ENCODE assay signal across 8 cellular contexts in the genomic region with DNA sequence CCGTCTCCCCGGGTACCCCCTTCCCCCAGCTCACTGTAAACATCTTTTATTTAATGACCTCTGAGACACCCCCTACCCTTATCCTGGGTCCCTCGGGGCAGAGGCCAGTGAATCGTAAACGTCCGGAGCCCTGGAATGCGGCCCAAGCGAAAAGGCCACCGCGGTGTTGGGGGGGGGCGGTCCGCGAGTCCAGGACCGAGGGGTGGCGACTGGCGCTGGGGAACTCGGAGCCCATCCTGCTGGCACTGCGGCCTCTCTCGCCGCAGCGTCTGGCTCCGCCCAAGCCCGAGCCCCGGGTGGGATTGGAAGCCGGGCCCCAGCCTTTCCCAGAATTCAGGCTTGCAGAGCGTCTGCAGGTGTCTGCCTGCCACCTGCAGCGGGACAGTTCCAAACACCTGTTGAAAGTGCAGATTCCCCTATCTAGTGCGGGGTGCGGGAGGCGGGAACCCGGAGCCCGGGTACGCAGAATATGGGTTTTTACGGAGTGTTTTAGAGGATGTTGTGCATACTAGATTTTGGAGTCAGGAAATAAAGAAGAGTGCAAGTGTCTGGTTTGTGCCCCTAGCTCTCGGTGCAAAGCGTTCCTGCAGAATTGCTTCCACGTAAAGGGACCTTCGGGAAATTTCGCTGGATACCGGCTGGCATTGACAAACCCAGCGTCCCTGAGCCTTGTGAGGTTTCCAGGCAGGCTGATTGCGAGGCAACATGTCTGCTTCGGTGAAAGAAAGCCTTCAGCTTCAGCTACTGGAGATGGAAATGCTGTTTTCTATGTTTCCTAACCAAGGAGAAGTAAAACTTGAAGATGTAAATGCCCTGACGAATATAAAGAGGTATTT. TPM values are rescaled to one million over a fixed set of nuclear protein-coding genes. Genes with fewer than 3 reads are reported as not detected.
DNase-seq lines count a peak whose midpoint lies in the region; ATAC-seq, FAIRE-seq and TF ChIP-seq lines count a peak whose summit lies in the region.

No MANE protein-coding gene starts in this region.

- H3K27ac Mint-ChIP-seq in Calu3 (ENCODE audit: unreplicated experiment), result peak overlapping the region; percentile 2
- peak overlapping the region in 1 of 2 donors; percentile 64 for H3K27ac Mint-ChIP-seq in T-cell

- H3K27me3 ChIP-seq in bronchial epithelial cell (ENCODE audit: control insufficient read depth, insufficient read depth, low read length), result no peaks in the 10 kb centered on the region
- H3K27me3 ChIP-seq in skeletal muscle tissue (ENCODE audit: control insufficient read depth in 3 of 3, insufficient read depth in 3 of 3, low read length in 3 of 3), result no peaks in the 10 kb centered on the region

- DNase-seq in Calu3 (peak; percentile 58), HTR-8/SVneo (ENCODE audit: insufficient read length, low spot score) (peak; percentile 39), T-cell (peak in 15 of 34 experiments; percentile 1 to 21 (median 4)), bronchial epithelial cell (ENCODE audit: low read depth) (no peak), inferior parietal cortex (ENCODE audit: extremely low spot score) (peak; percentile 44), foreskin melanocyte (no peak)

- H3K9me3 ChIP-seq in skeletal muscle tissue (ENCODE audit: control insufficient read depth in 3 of 3, low read length in 3 of 3), result no peaks in the 10 kb centered on the region

- H3K27me3 Mint-ChIP-seq in Calu3 (ENCODE audit: unreplicated experiment) (no peaks in the 10 kb centered on the region), T-cell (no peaks in the 10 kb centered on the region)

- BruUV-seq in Calu3 (replicated peaks; lab: Mats Ljungman, UMichigan), result no TSS peak

- H3K4me1 Mint-ChIP-seq in Calu3 (ENCODE audit: low read depth, unreplicated experiment) (peaks cover 2% of the 10 kb centered on the region), T-cell (peaks cover 36 to 59% (median 50%) of the 10 kb centered on the region in 3 donors)

- H3K9ac ChIP-seq in skeletal muscle tissue (ENCODE audit: low read depth in 1 of 3, low read length in 3 of 3), result peak overlapping the region; percentile 86 to 92 (median 86)

- no peak for TF ChIP-seq CTCF in Calu3 (IDR thresholded peaks at IDR 0.05; ENCODE audit: unreplicated experiment)
- no peak for TF ChIP-seq CTCF in bronchial epithelial cell (IDR thresholded peaks at IDR 0.05; ENCODE audit: insufficient read depth, low read length, severe bottlenecking)

- intact Hi-C loops in Calu3 (cut with micrococcal nuclease; ENCODE audit: unreplicated experiment), result loop anchor here (5.0 kb wide), 2 partner anchors 122 to 947 kb away; partner anchors contain the start of gene IBTK

- ATAC-seq in GM21360 (IDR thresholded peaks at IDR 0.05; ENCODE audit: unreplicated experiment) (peak; percentile 13), T-cell (replicated peaks in 1 of 4) (peak in 3 of 4 experiments; percentile 8 to 13 (median 12))

- H3K4me1 ChIP-seq in skeletal muscle tissue (ENCODE audit: control insufficient read depth in 3 of 3, insufficient read depth in 3 of 3, low read length in 3 of 3), result peaks cover 4 to 15% (median 10%) of the 10 kb centered on the region in 3 donors

- CTCF ChIA-PET in Calu3 (lab: Charles Lee) (interaction anchor here (0.8 kb wide), 1 partner anchor 400 kb away, joined by 3 read pairs; no protein-coding TSS in a partner anchor), T-cell (lab: Charles Lee) (interaction anchor here in 1 of 2 donors (0.6 to 1.8 kb wide), 5 partner anchors 22 to 129 kb away, joined by 3 to 6 read pairs (median 3); partner anchors contain the start of gene DOP1A)

- FAIRE-seq in HTR-8/SVneo (lab: Jason Lieb, UNC) (no peak), bronchial epithelial cell (lab: Jason Lieb, UNC) (no peak)

- peak overlapping the region; percentile 61 for H3K27ac ChIP-seq in skeletal muscle tissue (ENCODE audit: low read depth, low read length)

- POLR2A ChIA-PET in T-cell (lab: Charles Lee), result no interaction called here

- peaks cover 2% of the 10 kb centered on the region for H3K36me3 ChIP-seq in bronchial epithelial cell (ENCODE audit: control insufficient read depth, insufficient read depth, low read length)
- peaks cover 0 to 20% (median 10%) of the 10 kb centered on the region in 3 donors for H3K36me3 ChIP-seq in skeletal muscle tissue (ENCODE audit: control insufficient read depth in 3 of 3, insufficient read depth in 3 of 3, low read length in 3 of 3)

- H3K9me3 Mint-ChIP-seq in Calu3 (ENCODE audit: low read depth, unreplicated experiment), result no peaks in the 10 kb centered on the region
- H3K9me3 Mint-ChIP-seq in T-cell, result no peaks in the 10 kb centered on the region

- peak overlapping the region; percentile 87 for H3K4me3 ChIP-seq in bronchial epithelial cell (ENCODE audit: low read depth, low read length)
- H3K4me3 ChIP-seq in skeletal muscle tissue (ENCODE audit: low read length in 3 of 3), result peak overlapping the region; percentile 94 to 99 (median 94)

- H3K4me3 Mint-ChIP-seq in Calu3 (ENCODE audit: low read depth, unreplicated experiment) (peak overlapping the region; percentile 99), T-cell (peak overlapping the region; percentile 79 to 97 (median 93))

- peaks cover 40% of the 10 kb centered on the region for H3K36me3 Mint-ChIP-seq in Calu3 (ENCODE audit: insufficient read depth, unreplicated experiment)
- peaks cover 10% of the 10 kb centered on the region for H3K36me3 Mint-ChIP-seq in T-cell

RNA-seq across cellular contexts. Expression of gene RWDD2A, which starts 0.8 kb away (rescaled TPM):
- total RNA-seq in Calu3 (2022), result 3.2 and 4.0 TPM in 2 replicates
- 1 to 10 TPM; 1.5 to 4.1 (median 2.9) TPM for total RNA-seq in T-cell
- total RNA-seq in bronchial epithelial cell, result 1.8 and 2.9 TPM in 2 replicates
- total RNA-seq in skeletal muscle tissue, result 2.6 TPM

RNA-seq across cellular contexts. Expression of gene PGM3, which starts 0.9 kb away (rescaled TPM):
- 41.2 and 46.6 TPM in 2 replicates for total RNA-seq in Calu3 (2022)
- total RNA-seq in T-cell, result 10 to 100 TPM; 18.8 to 26.0 (median 24.3) TPM
- total RNA-seq in bronchial epithelial cell, result 97.7 and 101 TPM in 2 replicates
- 46.4 TPM for total RNA-seq in skeletal muscle tissue

Comparison
In these comparisons a context has a peak if more than half of its experiments do, and no peak if none do; other contexts are left out.
1. DNase-seq: peak in Calu3 (single experiment), HTR-8/SVneo (single experiment) and inferior parietal cortex (single experiment); none in bronchial epithelial cell (single experiment) and foreskin melanocyte (single experiment).